Comparison of ENCODE assay signal across 1 cellular context in the genomic region with DNA sequence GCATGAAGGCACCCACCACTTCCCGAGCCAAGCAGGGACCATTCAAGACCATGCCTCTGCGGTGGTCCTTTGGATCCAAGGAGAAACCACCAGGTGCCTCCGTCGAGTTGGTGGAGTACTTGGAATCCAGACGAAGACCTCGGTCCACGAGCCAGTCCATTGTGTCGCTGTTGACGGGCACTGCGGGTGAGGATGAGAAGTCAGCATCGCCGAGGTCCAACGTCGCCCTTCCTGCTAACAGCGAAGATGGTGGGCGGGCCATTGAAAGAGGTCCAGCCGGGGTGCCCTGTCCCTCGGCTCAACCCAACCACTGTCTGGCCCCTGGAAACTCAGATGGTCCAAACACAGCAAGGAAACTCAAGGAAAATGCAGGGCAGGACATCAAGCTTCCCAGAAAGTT.
TF ChIP-seq lines count a peak whose summit lies in the region.

No MANE protein-coding gene starts in this region.

TF ChIP-seq in H1, 55 proteins besides CTCF, POLR2A, EP300 and RAD21 (continued from another document):
- TF ChIP-seq TCF12 (IDR thresholded peaks at IDR 0.05; ENCODE audit: low read depth, low read length) (no peak), CBX5 (IDR thresholded peaks at IDR 0.05; ENCODE audit: low read depth, low read length) (no peak), ZNF274 (IDR thresholded peaks at IDR 0.05; ENCODE audit: borderline replicate concordance, extremely low read depth, low read length) (no peak), BRCA1 (IDR thresholded peaks at IDR 0.05; ENCODE audit: low read depth, low read length) (no peak), TAF7 (optimal IDR thresholded peaks at IDR 0.05; ENCODE audit: borderline replicate concordance, low read depth, low read length) (no peak), KDM1A (IDR thresholded peaks at IDR 0.05; ENCODE audit: borderline replicate concordance, low read length) (no peak), EZH2 (IDR thresholded peaks at IDR 0.05; ENCODE audit: low read depth, low read length, severe bottlenecking) (no peak)
